ENCODE assay signal across 10 cellular contexts in the genomic region with DNA sequence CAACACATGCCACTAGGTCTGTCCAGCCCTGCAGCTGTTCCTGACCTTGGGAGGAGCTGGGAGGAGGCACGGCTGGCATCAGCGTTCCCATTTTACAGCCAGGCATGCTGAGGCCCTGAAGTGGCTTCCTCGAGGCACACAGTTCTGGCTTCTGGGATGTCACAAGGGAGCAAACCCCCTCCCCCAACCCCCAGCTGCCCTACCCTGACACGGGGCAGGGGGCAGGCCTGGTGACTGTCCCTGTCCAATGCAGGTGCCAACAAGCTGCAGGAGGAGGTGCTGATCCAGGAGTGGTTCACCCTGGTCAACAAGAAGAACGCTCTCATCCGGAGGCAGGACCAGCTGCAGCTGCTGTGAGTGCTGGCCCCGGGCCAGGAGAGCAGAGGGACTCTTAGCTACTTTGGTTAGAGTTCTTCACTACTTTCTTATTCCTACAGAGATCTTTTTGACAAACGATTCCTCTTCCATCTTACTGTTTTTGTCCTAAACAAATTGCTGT. TPM values are rescaled to one million over a fixed set of nuclear protein-coding genes. Genes with fewer than 3 reads are reported as not detected.
DNase-seq lines count a peak whose midpoint lies in the region; ATAC-seq, FAIRE-seq and TF ChIP-seq lines count a peak whose summit lies in the region.
"Had no signal": no experiment of that assay in that cellular context is flagged by ENCODE, and none has a peak within 500 bp of the region (broad histone marks: within the 10 kb centered on the region; RNA-seq: fewer than 3 reads in every experiment).

No MANE protein-coding gene starts in this region.

- no peaks in the 10 kb centered on the region for H3K27me3 Mint-ChIP-seq in natural killer cell treated with Interleukin-12 subunit alpha and Interleukin-12 subunit beta and Interleukin-15 and Interleukin-18, amount 100 ng/mL, for 72 hours
- no peaks in the 10 kb centered on the region for H3K27me3 Mint-ChIP-seq in natural killer cell (ENCODE audit: low read depth in 2 of 2)
- H3K27me3 Mint-ChIP-seq: CD4-positive, alpha-beta memory T cell had no signal

- no peak overlapping the region for H3K4me3 Mint-ChIP-seq in natural killer cell treated with Interleukin-12 subunit alpha and Interleukin-12 subunit beta and Interleukin-15 and Interleukin-18, amount 100 ng/mL, for 72 hours
- H3K4me3 Mint-ChIP-seq in natural killer cell, result no peak overlapping the region

- peaks cover 0 to 13% of the 10 kb centered on the region in 2 donors for H3K4me1 ChIP-seq in kidney (ENCODE audit: control insufficient read depth in 1 of 2, insufficient read depth in 1 of 2, low read depth in 1 of 2, low read length in 2 of 2)

- no peak for DNase-seq in natural killer cell treated with Interleukin-12 subunit alpha and Interleukin-12 subunit beta and Interleukin-15 and Interleukin-18, amount 100 ng/mL, for 72 hours (ENCODE audit: low spot score)
- DNase-seq in natural killer cell (no peak), RPMI8226 (peak; percentile 99), kidney (peak; percentile 86), kidney tubule cell (ENCODE audit: low spot score) (no peak), NCI-H1694 (lab: John Stamatoyannopoulos, UW) (no peak)
- DNase-seq: NCI-H1048 had no signal

- no peak for TF ChIP-seq CTCF in natural killer cell (IDR thresholded peaks at IDR 0.05)
- no peak for TF ChIP-seq CTCF in kidney (IDR thresholded peaks at IDR 0.05; ENCODE audit: borderline replicate concordance, extremely low read depth, insufficient read depth)

- no peaks in the 10 kb centered on the region for H3K36me3 Mint-ChIP-seq in natural killer cell treated with Interleukin-12 subunit alpha and Interleukin-12 subunit beta and Interleukin-15 and Interleukin-18, amount 100 ng/mL, for 72 hours
- no peaks in the 10 kb centered on the region for H3K36me3 Mint-ChIP-seq in natural killer cell

- no peak for FAIRE-seq in kidney (lab: Jason Lieb, UNC)

- H3K27ac ChIP-seq in kidney (ENCODE audit: low read depth in 2 of 2, low read length in 2 of 2), result no peak overlapping the region

- peak overlapping the region; percentile 44 to 65 for H3K27ac Mint-ChIP-seq in natural killer cell treated with Interleukin-12 subunit alpha and Interleukin-12 subunit beta and Interleukin-15 and Interleukin-18, amount 100 ng/mL, for 72 hours
- no peak overlapping the region for H3K27ac Mint-ChIP-seq in natural killer cell

- intact Hi-C loops in natural killer cell (cut with micrococcal nuclease) (no loop called here), kidney (cut with DNase I) (no loop called here)

- H3K36me3 ChIP-seq in kidney (ENCODE audit: control insufficient read depth in 1 of 2, insufficient read depth in 2 of 2, low read length in 2 of 2), result no peaks in the 10 kb centered on the region

- H3K9me3 ChIP-seq in kidney (ENCODE audit: control insufficient read depth in 1 of 2, low read length in 2 of 2), result no peaks in the 10 kb centered on the region

- ATAC-seq in natural killer cell treated with Interleukin-12 subunit alpha and Interleukin-12 subunit beta and Interleukin-15 and Interleukin-18, amount 100 ng/mL, for 72 hours, result no peak
- ATAC-seq in natural killer cell (no peak), HG02610 (IDR thresholded peaks at IDR 0.05; ENCODE audit: unreplicated experiment) (no peak), GM18502 (IDR thresholded peaks at IDR 0.05; ENCODE audit: poor library complexity, unreplicated experiment) (no peak)

- H3K9me3 Mint-ChIP-seq in natural killer cell treated with Interleukin-12 subunit alpha and Interleukin-12 subunit beta and Interleukin-15 and Interleukin-18, amount 100 ng/mL, for 72 hours, result no peaks in the 10 kb centered on the region
- H3K9me3 Mint-ChIP-seq in natural killer cell, result no peaks in the 10 kb centered on the region
- H3K9me3 Mint-ChIP-seq: CD4-positive, alpha-beta memory T cell had no signal

- no peak overlapping the region for H3K9ac ChIP-seq in kidney (ENCODE audit: low read length in 2 of 2)

- no peak overlapping the region for H3K4me3 ChIP-seq in kidney (ENCODE audit: low read length in 2 of 2)

- H3K4me1 Mint-ChIP-seq in natural killer cell treated with Interleukin-12 subunit alpha and Interleukin-12 subunit beta and Interleukin-15 and Interleukin-18, amount 100 ng/mL, for 72 hours (ENCODE audit: low read depth in 2 of 2), result peaks cover 27 to 33% of the 10 kb centered on the region in 2 donors
- H3K4me1 Mint-ChIP-seq in natural killer cell, result peaks cover 17 to 34% of the 10 kb centered on the region in 2 donors

RNA-seq across cellular contexts. Expression of gene KCNK7, which starts 5.3 kb away (rescaled TPM):
- 1 to 10 TPM; 2.3 to 2.8 TPM for total RNA-seq in natural killer cell treated with Interleukin-12 subunit alpha and Interleukin-12 subunit beta and Interleukin-15 and Interleukin-18, amount 100 ng/mL, for 72 hours
- 10 to 100 TPM in 1 of 3 donors, 1 to 10 TPM in 2; 6.3 to 11.2 (median 7.1) TPM for total RNA-seq in natural killer cell
- 0.25 TPM for total RNA-seq in kidney
- not detected for polyA plus RNA-seq in kidney (ENCODE audit: insufficient read depth, low read depth, low replicate concordance)

RNA-seq across cellular contexts. Expression of gene EHBP1L1, which starts 14.4 kb away (rescaled TPM):
- total RNA-seq in natural killer cell treated with Interleukin-12 subunit alpha and Interleukin-12 subunit beta and Interleukin-15 and Interleukin-18, amount 100 ng/mL, for 72 hours, result 100 to 1,000 TPM; 156 to 188 TPM
- total RNA-seq in natural killer cell, result 100 to 1,000 TPM; 129 to 137 (median 135) TPM
- 95.4 TPM for total RNA-seq in kidney
- polyA plus RNA-seq in kidney (ENCODE audit: insufficient read depth, low read depth, low replicate concordance), result 20.5 TPM

RNA-seq across cellular contexts. Expression of gene FAM89B, which starts 18.0 kb away (rescaled TPM):
- total RNA-seq in natural killer cell treated with Interleukin-12 subunit alpha and Interleukin-12 subunit beta and Interleukin-15 and Interleukin-18, amount 100 ng/mL, for 72 hours, result 10 to 100 TPM; 38.0 to 71.5 TPM
- total RNA-seq in natural killer cell (10 to 100 TPM; 41.4 to 52.4 (median 44.6) TPM), kidney (36.7 TPM)
- polyA plus RNA-seq in kidney (ENCODE audit: insufficient read depth, low read depth, low replicate concordance), result 33.5 TPM

RNA-seq across cellular contexts. Expression of gene ZNRD2, which starts 20.0 kb away (rescaled TPM):
- total RNA-seq in natural killer cell treated with Interleukin-12 subunit alpha and Interleukin-12 subunit beta and Interleukin-15 and Interleukin-18, amount 100 ng/mL, for 72 hours, result 10 to 100 TPM; 55.8 to 89.3 TPM
- total RNA-seq in natural killer cell (10 to 100 TPM; 40.9 to 64.1 (median 60.0) TPM), kidney (32.0 TPM)
- polyA plus RNA-seq in kidney (ENCODE audit: insufficient read depth, low read depth, low replicate concordance), result 60.4 TPM

RNA-seq across cellular contexts. Expression of gene MAP3K11, which starts 23.7 kb away (rescaled TPM):
- 10 to 100 TPM; 81.1 to 83.3 TPM for total RNA-seq in natural killer cell treated with Interleukin-12 subunit alpha and Interleukin-12 subunit beta and Interleukin-15 and Interleukin-18, amount 100 ng/mL, for 72 hours
- total RNA-seq in natural killer cell (10 to 100 TPM; 85.3 to 94.5 (median 94.0) TPM), kidney (89.1 TPM)
- polyA plus RNA-seq in kidney (ENCODE audit: insufficient read depth, low read depth, low replicate concordance), result 55.7 TPM

Comparison
In these comparisons a context has a peak if more than half of its experiments do, and no peak if none do; other contexts are left out.
1. H3K27ac Mint-ChIP-seq: peak in natural killer cell treated with Interleukin-12 subunit alpha and Interleukin-12 subunit beta and Interleukin-15 and Interleukin-18, amount 100 ng/mL, for 72 hours (2 of 2); none in natural killer cell (0 of 2).
2. DNase-seq: peak in RPMI8226 (single experiment) and kidney (single experiment); none in natural killer cell treated with Interleukin-12 subunit alpha and Interleukin-12 subunit beta and Interleukin-15 and Interleukin-18, amount 100 ng/mL, for 72 hours (single experiment), natural killer cell (single experiment), kidney tubule cell (single experiment) and NCI-H1694 (single experiment).